ENCODE assay signal across 8 cellular contexts in the genomic region with DNA sequence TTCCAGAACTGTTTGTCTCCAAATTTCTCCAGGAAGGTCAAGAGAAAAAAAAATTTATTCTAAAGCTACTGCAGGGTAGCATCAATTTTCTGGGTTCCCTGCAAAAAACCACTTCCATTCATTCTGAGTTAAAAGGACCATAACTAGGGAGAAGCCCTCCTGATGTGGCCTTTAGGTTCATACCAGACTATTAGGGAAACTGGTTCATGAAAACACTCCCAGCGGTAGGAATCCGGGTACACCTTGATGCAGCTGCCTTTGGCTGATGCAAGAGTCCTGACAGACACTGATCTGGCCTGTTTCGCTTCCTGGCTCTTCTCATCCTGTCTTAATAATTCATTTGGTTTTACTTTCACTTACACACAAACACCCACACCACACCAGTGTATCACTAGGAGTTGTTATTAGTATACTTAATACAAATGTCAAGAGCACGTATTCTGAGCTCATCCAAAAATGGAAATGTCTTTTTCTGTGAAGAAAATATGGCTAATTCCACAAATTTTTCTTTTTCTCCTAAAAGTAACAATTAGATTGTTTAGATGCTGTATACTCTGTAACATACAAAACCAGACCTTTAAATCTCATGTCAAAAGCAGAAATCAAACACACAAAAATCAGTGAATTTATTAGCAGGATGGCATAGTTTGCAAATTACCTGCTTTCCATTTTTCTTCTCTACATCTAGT. TPM values are rescaled to one million over a fixed set of nuclear protein-coding genes. Genes with fewer than 3 reads are reported as not detected.
DNase-seq lines count a peak whose midpoint lies in the region; ATAC-seq and TF ChIP-seq lines count a peak whose summit lies in the region.

No MANE protein-coding gene starts in this region.

- no peaks in the 10 kb centered on the region for H3K27me3 ChIP-seq in skeletal muscle tissue (ENCODE audit: control insufficient read depth in 3 of 3, insufficient read depth in 3 of 3, low read length in 3 of 3)

- H3K27ac ChIP-seq in skeletal muscle tissue (ENCODE audit: low read depth, low read length): peak overlapping the region; percentile 45

- peak; percentile 67 for DNase-seq in GM10266 (ENCODE audit: extremely low spot score)
- DNase-seq in LoVo (ENCODE audit: low spot score): peak; percentile 84
- DNase-seq in activated CD4-positive, alpha-beta T cell treated with anti-CD3 and anti-CD28 coated beads, Interleukin-2, amount 50 U/mL, for 4 hours: peak; percentile 44 to 46
- DNase-seq in NCI-H1105 treated with DMSO at 0.1 percent for 48 hours (lab: John Stamatoyannopoulos, UW): no peak
- DNase-seq in SKM-1 (lab: John Stamatoyannopoulos, UW; ENCODE audit: unreplicated experiment): no peak

- H3K4me3 ChIP-seq in skeletal muscle tissue (ENCODE audit: low read length in 3 of 3): no peak overlapping the region

- peak; percentile 93 for ATAC-seq in GM21737 (IDR thresholded peaks at IDR 0.05; ENCODE audit: unreplicated experiment)
- peak; percentile 94 for ATAC-seq in esophagus mucosa

- H3K9me3 ChIP-seq in skeletal muscle tissue (ENCODE audit: control insufficient read depth in 3 of 3, low read length in 3 of 3): no peaks in the 10 kb centered on the region

- TF ChIP-seq CTCF in GM10266 (IDR thresholded peaks at IDR 0.05; ENCODE audit: control insufficient read depth, insufficient read depth, low read depth, missing control alignments): no peak

- H3K36me3 ChIP-seq in skeletal muscle tissue (ENCODE audit: control insufficient read depth in 3 of 3, insufficient read depth in 3 of 3, low read length in 3 of 3): no peaks in the 10 kb centered on the region

- H3K9ac ChIP-seq in skeletal muscle tissue (ENCODE audit: low read depth in 1 of 3, low read length in 3 of 3): no peak overlapping the region

- peaks cover 0 to 17% (median 17%) of the 10 kb centered on the region in 3 donors for H3K4me1 ChIP-seq in skeletal muscle tissue (ENCODE audit: control insufficient read depth in 3 of 3, insufficient read depth in 3 of 3, low read length in 3 of 3)

RNA-seq across cellular contexts. Expression of gene ARHGAP18, which starts 38.4 kb away (rescaled TPM):
- total RNA-seq in esophagus mucosa (5.3 TPM), skeletal muscle tissue (12.5 TPM)

Comparison
In these comparisons a context has a peak if more than half of its experiments do, and no peak if none do; other contexts are left out.
1. DNase-seq: peak in GM10266 (single experiment), LoVo (single experiment) and activated CD4-positive, alpha-beta T cell treated with anti-CD3 and anti-CD28 coated beads, Interleukin-2, amount 50 U/mL, for 4 hours (2 of 2); none in NCI-H1105 treated with DMSO at 0.1 percent for 48 hours (single experiment) and SKM-1 (single experiment).